ENCODE assay signal across 17 cellular contexts in genomic region chr14:75150150-75150549, GRCh38. TPM values are rescaled to one million over a fixed set of nuclear protein-coding genes. Genes with fewer than 3 reads are reported as not detected.
DNase-seq lines count a peak whose midpoint lies in the region; ATAC-seq and TF ChIP-seq lines count a peak whose summit lies in the region.
"Had no signal": no experiment of that assay in that cellular context is flagged by ENCODE, and none has a peak within 500 bp of the region (broad histone marks: within the 10 kb centered on the region; RNA-seq: fewer than 3 reads in every experiment).

No MANE protein-coding gene starts in this region.

- H3K27ac ChIP-seq in cardiac muscle cell = peak overlapping the region; percentile 24
- H3K27ac ChIP-seq in neutrophil = peak overlapping the region; percentile 34

- no peak overlapping the region for H3K4me3 Mint-ChIP-seq in activated T-helper 2 cell treated with anti-CD3 and anti-CD28 coated beads, Interferon-gamma antibody, Interleukin-2, Interleukin-4, amounts not matched to agents 10 μg/mL and 5 μg/mL and 100 μg/mL, durations not matched to agents 14 hours and 24 hours and 36 hours (ENCODE audit: low read depth)
- H3K4me3 Mint-ChIP-seq: activated CD4-positive, alpha-beta T cell treated with anti-CD3 and anti-CD28 coated beads for 36 hours; T-helper 2 cell treated with Interferon-gamma antibody and Interleukin-4, amounts not matched to agents 5 μg/mL and 100 μg/mL, for 36 hours had no signal

- DNase-seq in cardiac muscle cell (ENCODE audit: low read depth in 1 of 2, low spot score in 1 of 2) (peak in 1 of 2 donors; percentile 54), cardiac septum (ENCODE audit: low spot score) (no peak), posterior vena cava (ENCODE audit: low spot score) (no peak), cerebellar cortex (ENCODE audit: low spot score) (no peak)
- DNase-seq in activated T-helper 2 cell treated with anti-CD3 and anti-CD28 coated beads, Interferon-gamma antibody, Interleukin-2, Interleukin-4, amounts not matched to agents 10 μg/mL and 5 μg/mL and 100 μg/mL, durations not matched to agents 14 hours and 24 hours and 36 hours (ENCODE audit: low spot score) = no peak
- DNase-seq in activated effector memory CD4-positive, alpha-beta T cell treated with anti-CD3 and anti-CD28 coated beads, Interleukin-2, amount 50 U/mL, for 16 hours = no peak
- DNase-seq: activated CD4-positive, alpha-beta T cell treated with anti-CD3 and anti-CD28 coated beads for 36 hours; activated T-cell treated with anti-CD3 and anti-CD28 coated beads, Interleukin-2, amount 50 U/mL, for 1 hour; cortex of kidney; GDM1; NCI-H2081 treated with DMSO at 0.1 percent for 48 hours; trophoblast cell had no signal

- H3K4me1 Mint-ChIP-seq in activated T-helper 2 cell treated with anti-CD3 and anti-CD28 coated beads, Interferon-gamma antibody, Interleukin-2, Interleukin-4, amounts not matched to agents 10 μg/mL and 5 μg/mL and 100 μg/mL, durations not matched to agents 14 hours and 24 hours and 36 hours (ENCODE audit: low read depth) = peaks cover 39% of the 10 kb centered on the region

- H3K27me3 ChIP-seq in cardiac muscle cell = no peaks in the 10 kb centered on the region
- H3K27me3 ChIP-seq in neutrophil = no peaks in the 10 kb centered on the region

- no peaks in the 10 kb centered on the region for H3K27me3 Mint-ChIP-seq in activated T-helper 2 cell treated with anti-CD3 and anti-CD28 coated beads, Interferon-gamma antibody, Interleukin-2, Interleukin-4, amounts not matched to agents 10 μg/mL and 5 μg/mL and 100 μg/mL, durations not matched to agents 14 hours and 24 hours and 36 hours (ENCODE audit: low read depth)
- H3K27me3 Mint-ChIP-seq: activated CD4-positive, alpha-beta T cell treated with anti-CD3 and anti-CD28 coated beads for 36 hours had no signal

- H3K36me3 ChIP-seq in cardiac muscle cell = peaks cover 9% of the 10 kb centered on the region
- H3K36me3 ChIP-seq in neutrophil = no peaks in the 10 kb centered on the region

- H3K27ac Mint-ChIP-seq in activated T-helper 2 cell treated with anti-CD3 and anti-CD28 coated beads, Interferon-gamma antibody, Interleukin-2, Interleukin-4, amounts not matched to agents 10 μg/mL and 5 μg/mL and 100 μg/mL, durations not matched to agents 14 hours and 24 hours and 36 hours = no peak overlapping the region
- H3K27ac Mint-ChIP-seq: activated CD4-positive, alpha-beta T cell treated with anti-CD3 and anti-CD28 coated beads for 36 hours had no signal

- intact Hi-C loops in cardiac septum (cut with DNase I) = no loop called here
- intact Hi-C loops in activated T-helper 2 cell treated with anti-CD3 and anti-CD28 coated beads, Interferon-gamma antibody, Interleukin-2, Interleukin-4, amounts not matched to agents 10 μg/mL and 5 μg/mL and 100 μg/mL, durations not matched to agents 14 hours and 24 hours and 36 hours (cut with micrococcal nuclease) = no loop called here
- intact Hi-C loops in posterior vena cava (cut with DNase I) = no loop called here

- peak; percentile 45 for ATAC-seq in esophagus mucosa
- ATAC-seq: A549; activated CD4-positive, alpha-beta T cell treated with anti-CD3 and anti-CD28 coated beads for 36 hours; Right ventricle myocardium inferior had no signal

- TF ChIP-seq CTCF in cardiac muscle cell (IDR thresholded peaks at IDR 0.05; ENCODE audit: low read depth, low read length) (no peak), neutrophil (IDR thresholded peaks at IDR 0.05) (no peak)

- H3K9me3 Mint-ChIP-seq in activated T-helper 2 cell treated with anti-CD3 and anti-CD28 coated beads, Interferon-gamma antibody, Interleukin-2, Interleukin-4, amounts not matched to agents 10 μg/mL and 5 μg/mL and 100 μg/mL, durations not matched to agents 14 hours and 24 hours and 36 hours = no peaks in the 10 kb centered on the region
- H3K9me3 Mint-ChIP-seq: T-helper 2 cell treated with Interferon-gamma antibody and Interleukin-4, amounts not matched to agents 5 μg/mL and 100 μg/mL, for 36 hours had no signal

- peaks cover 56% of the 10 kb centered on the region for H3K36me3 Mint-ChIP-seq in activated T-helper 2 cell treated with anti-CD3 and anti-CD28 coated beads, Interferon-gamma antibody, Interleukin-2, Interleukin-4, amounts not matched to agents 10 μg/mL and 5 μg/mL and 100 μg/mL, durations not matched to agents 14 hours and 24 hours and 36 hours (ENCODE audit: low read depth)

- no peaks in the 10 kb centered on the region for H3K9me3 ChIP-seq in cardiac muscle cell (ENCODE audit: low read depth)
- H3K9me3 ChIP-seq in neutrophil = no peaks in the 10 kb centered on the region
- H3K9me3 ChIP-seq: A549 had no signal

- H3K4me1 ChIP-seq in cardiac muscle cell (ENCODE audit: low read depth) (peaks cover 9% of the 10 kb centered on the region), neutrophil (ENCODE audit: control insufficient read depth in 1 of 2, insufficient read depth in 1 of 2, low read depth in 1 of 2, low read length in 1 of 2) (peaks cover 19 to 43% of the 10 kb centered on the region in 2 experiments)

- H3K4me3 ChIP-seq in cardiac muscle cell = no peak overlapping the region
- no peak overlapping the region for H3K4me3 ChIP-seq in neutrophil (ENCODE audit: low read depth in 1 of 2, low read length in 1 of 2)
- H3K4me3 ChIP-seq: A549 had no signal

RNA-seq across cellular contexts. Expression of gene NEK9, which starts 23.3 kb away (rescaled TPM):
- total RNA-seq in cardiac muscle cell (74.7 and 124 TPM in 2 replicates), cardiac septum (115 TPM), esophagus mucosa (31.2 TPM), posterior vena cava (10 to 100 TPM; 68.7 to 86.2 TPM)
- 62.5 and 81.5 TPM in 2 replicates for polyA plus RNA-seq in cardiac muscle cell
- total RNA-seq in activated T-helper 2 cell treated with anti-CD3 and anti-CD28 coated beads, Interferon-gamma antibody, Interleukin-2, Interleukin-4, amounts not matched to agents 10 μg/mL and 5 μg/mL and 100 μg/mL, durations not matched to agents 14 hours and 24 hours and 36 hours = 58.1 and 69.8 TPM in 2 replicates

RNA-seq across cellular contexts. Expression of gene TMED10, which starts 26.3 kb away (rescaled TPM):
- total RNA-seq in cardiac muscle cell = 158 and 206 TPM in 2 replicates
- 259 and 295 TPM in 2 replicates for polyA plus RNA-seq in cardiac muscle cell
- total RNA-seq in cardiac septum = 283 TPM
- 293 TPM for total RNA-seq in esophagus mucosa
- 231 and 248 TPM in 2 replicates for total RNA-seq in activated T-helper 2 cell treated with anti-CD3 and anti-CD28 coated beads, Interferon-gamma antibody, Interleukin-2, Interleukin-4, amounts not matched to agents 10 μg/mL and 5 μg/mL and 100 μg/mL, durations not matched to agents 14 hours and 24 hours and 36 hours
- 100 to 1,000 TPM; 259 to 311 TPM for total RNA-seq in posterior vena cava
